In the genomic region with DNA sequence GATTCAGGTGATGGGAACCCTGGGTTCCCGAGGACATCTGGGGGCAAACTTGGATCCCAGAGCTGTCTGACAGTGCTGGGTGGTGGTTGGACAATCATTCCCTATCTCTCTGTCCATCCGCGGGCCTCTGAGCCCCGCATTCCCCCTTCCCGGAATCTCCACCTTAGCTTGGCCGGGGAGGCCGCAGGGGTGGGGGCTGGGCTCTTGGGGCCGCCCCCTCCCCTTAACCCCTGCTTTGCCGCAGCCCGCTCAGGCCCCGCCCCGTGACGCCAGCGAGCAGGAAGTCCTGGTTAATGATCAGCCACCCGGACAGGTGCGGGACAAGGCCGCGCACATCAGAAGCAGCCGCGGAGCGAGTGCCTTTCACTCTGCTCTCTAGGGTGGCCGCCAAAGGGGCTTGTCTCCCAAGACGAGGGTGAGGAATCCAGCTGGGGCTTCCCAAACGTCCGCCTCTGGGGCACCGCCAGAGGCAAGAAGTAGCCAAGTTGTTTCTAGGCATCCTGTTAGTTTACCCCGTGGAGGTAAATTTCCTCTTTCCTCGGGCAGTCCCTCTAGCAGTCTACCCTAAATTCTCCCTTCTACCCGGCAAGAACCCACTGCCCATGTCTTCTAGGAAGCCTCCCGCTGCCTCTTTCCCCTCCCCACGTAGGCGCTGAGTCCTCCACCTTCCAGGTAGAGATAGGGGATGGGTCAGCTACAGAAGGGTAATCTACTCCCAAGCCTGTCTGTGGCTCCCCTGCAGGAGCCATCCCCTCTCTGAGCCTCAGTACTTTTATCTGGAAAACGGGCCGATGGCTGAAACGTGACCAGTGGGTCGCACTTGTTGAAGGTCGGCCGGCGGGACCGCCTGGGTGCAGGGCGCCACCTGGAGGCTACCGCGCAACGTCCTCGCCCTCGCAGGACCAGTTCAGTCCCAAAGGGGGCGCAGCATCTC, we compare ENCODE assay signal across 8 cellular contexts. TPM values are rescaled to one million over a fixed set of nuclear protein-coding genes. Genes with fewer than 3 reads are reported as not detected.
DNase-seq lines count a peak whose midpoint lies in the region; ATAC-seq lines count a peak whose summit lies in the region.

No MANE protein-coding gene starts in this region.

- peak; percentile 26 for ATAC-seq in GM21576 (IDR thresholded peaks at IDR 0.05; ENCODE audit: unreplicated experiment)
- ATAC-seq in left lobe of liver, result peak; percentile 60
- no peak for ATAC-seq in GM18517 (IDR thresholded peaks at IDR 0.05; ENCODE audit: unreplicated experiment)

- peak; percentile 91 for DNase-seq in CD1c-positive myeloid dendritic cell (ENCODE audit: extremely low spot score)
- peak; percentile 76 for DNase-seq in NCI-H510A (lab: John Stamatoyannopoulos, UW)
- peak; percentile 90 for DNase-seq in activated CD4-positive, alpha-beta T cell treated with anti-CD3 and anti-CD28 coated beads for 48 hours
- peak; percentile 70 for DNase-seq in dedifferentiated amniotic fluid mesenchymal stem cell (ENCODE audit: extremely low spot score)
- DNase-seq in left lobe of liver (ENCODE audit: low spot score), result peak; percentile 95
- DNase-seq in stimulated activated CD4-positive, alpha-beta T cell treated with anti-CD3 and anti-CD28 coated beads, Interleukin-2, amount 100 ng/mL, for 24 hours, result peak; percentile 89 to 90

RNA-seq across cellular contexts. Expression of gene IRF2BP1, which starts 3.0 kb away (rescaled TPM):
- total RNA-seq in left lobe of liver, result 19.5 TPM

RNA-seq across cellular contexts. Expression of gene FOXA3, which starts 18.8 kb away (rescaled TPM):
- total RNA-seq in left lobe of liver, result 31.6 TPM

RNA-seq across cellular contexts. Expression of gene MYPOP, which starts 19.5 kb away (rescaled TPM):
- 5.0 TPM for total RNA-seq in left lobe of liver

RNA-seq across cellular contexts. Expression of gene SYMPK, which starts 20.0 kb away (rescaled TPM):
- total RNA-seq in left lobe of liver, result 45.9 TPM

RNA-seq across cellular contexts. Expression of gene NANOS2, which starts 31.7 kb away (rescaled TPM):
- total RNA-seq in left lobe of liver, result not detected
